Comparison of ENCODE assay signal across 14 cellular contexts in genomic region chr11:26028294-26028954, GRCh38.
DNase-seq lines count a peak whose midpoint lies in the region; ATAC-seq and TF ChIP-seq lines count a peak whose summit lies in the region.
"Had no signal": no experiment of that assay in that cellular context is flagged by ENCODE, and none has a peak within 500 bp of the region (broad histone marks: within the 10 kb centered on the region; RNA-seq: fewer than 3 reads in every experiment).

No MANE protein-coding gene starts in this region.

- intact Hi-C loops in OCI-LY7 (cut with micrococcal nuclease; ENCODE audit: unreplicated experiment), result no loop called here
- intact Hi-C loops in CD14-positive monocyte (cut with micrococcal nuclease), result no loop called here

- H3K27me3 Mint-ChIP-seq in CD14-positive monocyte (ENCODE audit: low read depth in 3 of 3), result peaks cover 0 to 3% (median 2%) of the 10 kb centered on the region in 3 donors
- H3K27me3 Mint-ChIP-seq: activated naive CD8-positive, alpha-beta T cell treated with anti-CD3 and anti-CD28 coated beads, Interleukin-2, amount 10 ng/mL, durations not matched to agents 7 days and 5 days; type B pancreatic cell had no signal

- no TSS peak for BruUV-seq in OCI-LY7 (replicated peaks; lab: Mats Ljungman, UMichigan)

- no peaks in the 10 kb centered on the region for H3K79me2 ChIP-seq in OCI-LY7 (ENCODE audit: insufficient read depth, low read depth, low read length)

- CTCF ChIA-PET in OCI-LY7 (lab: Charles Lee; ENCODE audit: unreplicated experiment), result no interaction called here

- peak; percentile 54 for ATAC-seq in GM21723 (IDR thresholded peaks at IDR 0.05; ENCODE audit: unreplicated experiment)

- H3K4me3 Mint-ChIP-seq in CD14-positive monocyte, result no peak overlapping the region
- H3K4me3 Mint-ChIP-seq: activated naive CD8-positive, alpha-beta T cell treated with anti-CD3 and anti-CD28 coated beads, Interleukin-2, amount 10 ng/mL, durations not matched to agents 7 days and 5 days; type B pancreatic cell had no signal

- H3K36me3 ChIP-seq in OCI-LY7 (ENCODE audit: insufficient read depth, low read length), result no peaks in the 10 kb centered on the region

- no peak overlapping the region for H3K4me3 ChIP-seq in OCI-LY7 (ENCODE audit: low read depth, low read length, poor library complexity, severe bottlenecking)
- H3K4me3 ChIP-seq in foreskin fibroblast (ENCODE audit: low read depth in 1 of 2, low read length in 2 of 2), result no peak overlapping the region

- H3K9me3 ChIP-seq in OCI-LY7 (ENCODE audit: low read length), result no peaks in the 10 kb centered on the region

- H4K20me1 ChIP-seq in OCI-LY7 (ENCODE audit: insufficient read depth, low read length), result no peaks in the 10 kb centered on the region

- peaks cover 6% of the 10 kb centered on the region; the same call in 1 of the 2 replicates for H3K9me2 ChIP-seq in OCI-LY7 (ENCODE audit: insufficient read depth, low read length)

- peaks cover 0 to 4% (median 0%) of the 10 kb centered on the region in 7 donors for H3K9me3 Mint-ChIP-seq in CD14-positive monocyte

- POLR2A ChIA-PET in OCI-LY7 (lab: Charles Lee), result interaction anchor here (1.1 to 1.4 kb wide), 4 partner anchors 9 to 105 kb away, joined by 3 to 9 read pairs (median 4); no protein-coding TSS in a partner anchor

- TF ChIP-seq CTCF in OCI-LY7 (conservative IDR thresholded peaks at IDR 0.05; ENCODE audit: low read length) (no peak), foreskin fibroblast (IDR thresholded peaks at IDR 0.05; ENCODE audit: low read depth, low read length) (no peak), CD14-positive monocyte (IDR thresholded peaks at IDR 0.05) (no peak)

- H3K36me3 Mint-ChIP-seq in CD14-positive monocyte, result no peaks in the 10 kb centered on the region
- H3K36me3 Mint-ChIP-seq: activated naive CD8-positive, alpha-beta T cell treated with anti-CD3 and anti-CD28 coated beads, Interleukin-2, amount 10 ng/mL, durations not matched to agents 7 days and 5 days; type B pancreatic cell had no signal

- no peaks in the 10 kb centered on the region for H3K4me1 ChIP-seq in OCI-LY7 (ENCODE audit: insufficient read depth, low read length, poor library complexity, severe bottlenecking)

- H3K27ac ChIP-seq in OCI-LY7 (ENCODE audit: low read depth, low read length, poor library complexity, severe bottlenecking), result no peak overlapping the region

- DNase-seq in EH (ENCODE audit: low read depth), result peak; percentile 42
- no peak for DNase-seq in OCI-LY7 (ENCODE audit: low spot score)
- peak; percentile 79 to 80 for DNase-seq in foreskin fibroblast
- DNase-seq in CD14-positive monocyte (ENCODE audit: low spot score), result no peak
- no peak for DNase-seq in activated gamma-delta T cell treated with Interleukin-2 at 50 U/mL for 16 hours
- DNase-seq in RKO (ENCODE audit: low spot score), result no peak
- DNase-seq in NOMO-1 treated with DMSO at 0.1 percent for 48 hours (lab: John Stamatoyannopoulos, UW; ENCODE audit: unreplicated experiment), result no peak
- DNase-seq: activated CD4-positive, alpha-beta T cell treated with anti-CD3 and anti-CD28 coated beads for 48 hours; activated naive CD8-positive, alpha-beta T cell treated with anti-CD3 and anti-CD28 coated beads, Interleukin-2, amount 10 ng/mL, durations not matched to agents 7 days and 5 days; DMS79 treated with DMSO at 0.1 percent for 48 hours; NCI-H2029; SHP77 had no signal

- no peak overlapping the region for H3K4me2 ChIP-seq in OCI-LY7 (ENCODE audit: low read length)

- H3K27ac Mint-ChIP-seq in CD14-positive monocyte, result no peak overlapping the region
- H3K27ac Mint-ChIP-seq: activated naive CD8-positive, alpha-beta T cell treated with anti-CD3 and anti-CD28 coated beads, Interleukin-2, amount 10 ng/mL, durations not matched to agents 7 days and 5 days; type B pancreatic cell had no signal

- peak overlapping the region; percentile 13; the same call in 1 of the 2 replicates for H2AFZ ChIP-seq in OCI-LY7 (ENCODE audit: low read length)

- no peaks in the 10 kb centered on the region for H3K4me1 Mint-ChIP-seq in CD14-positive monocyte
- H3K4me1 Mint-ChIP-seq: activated naive CD8-positive, alpha-beta T cell treated with anti-CD3 and anti-CD28 coated beads, Interleukin-2, amount 10 ng/mL, durations not matched to agents 7 days and 5 days had no signal

Comparison
In these comparisons a context has a peak if more than half of its experiments do, and no peak if none do; other contexts are left out.
1. DNase-seq: peak in EH (single experiment) and foreskin fibroblast (2 of 2); none in OCI-LY7 (single experiment), CD14-positive monocyte (single experiment), activated gamma-delta T cell treated with Interleukin-2 at 50 U/mL for 16 hours (single experiment), RKO (single experiment) and NOMO-1 treated with DMSO at 0.1 percent for 48 hours (single experiment).